ENCODE assay signal across 31 cellular contexts in the genomic region with DNA sequence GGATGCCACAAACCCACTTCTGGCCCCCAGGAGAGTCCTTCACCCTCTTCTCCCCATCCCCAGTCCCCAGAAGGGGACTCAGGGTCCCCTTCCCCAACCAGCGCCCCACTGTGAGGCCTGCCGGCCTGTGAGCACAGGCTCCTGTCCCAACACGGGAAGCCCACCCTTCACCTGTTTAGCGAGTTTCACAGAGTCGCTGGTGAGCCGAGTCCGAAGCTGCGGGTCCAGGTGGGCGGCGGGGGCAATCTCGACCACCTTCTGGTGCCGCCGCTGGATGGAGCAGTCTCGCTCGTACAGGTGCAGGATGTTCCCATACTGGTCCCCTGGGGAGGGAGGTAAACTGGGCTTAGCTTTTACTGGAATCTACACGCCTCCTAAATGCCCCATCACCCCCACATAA.
"Had no signal": no experiment of that assay in that cellular context is flagged by ENCODE, and none has a peak within 500 bp of the region (broad histone marks: within the 10 kb centered on the region; RNA-seq: fewer than 3 reads in every experiment).

No MANE protein-coding gene starts in this region.

- H3K9me3 ChIP-seq: ascending aorta had no signal

- H3K4me3 ChIP-seq: ascending aorta, cardiac muscle cell had no signal

- H3K4me1 ChIP-seq: ascending aorta had no signal

- FAIRE-seq: bronchial epithelial cell, TTC549 had no signal

- H3K27me3 ChIP-seq: ascending aorta, cardiac muscle cell had no signal

- H3K36me3 ChIP-seq: cardiac muscle cell had no signal

- H3K27ac ChIP-seq: ascending aorta, cardiac muscle cell, VCaP had no signal

- DNase-seq: activated B cell treated with CpG ODN at 0.5 μM for 24 hours; activated CD4-positive, alpha-beta memory T cell treated with anti-CD3 and anti-CD28 coated beads for 36 hours; activated CD4-positive, alpha-beta T cell treated with anti-CD3 and anti-CD28 coated beads for 4 hours; activated CD4-positive, alpha-beta T cell treated with anti-CD3 and anti-CD28 coated beads, Interleukin-2, amount 10 ng/mL, durations not matched to agents 24 days and 14 days; activated CD4-positive, alpha-beta T cell treated with anti-CD3 and anti-CD28 coated beads, Interleukin-2, amount 50 U/mL, for 1 hour; activated CD4-positive, alpha-beta T cell treated with anti-CD3 and anti-CD28 coated beads, Interleukin-2, amount 50 U/mL, for 4 hours; activated CD4-positive, CD25-positive, alpha-beta regulatory T cell treated with anti-CD3 and anti-CD28 coated beads, Interleukin-2, amount 50 U/mL, for 72 hours; activated CD8-positive, alpha-beta memory T cell treated with anti-CD3 and anti-CD28 coated beads, Interleukin-2, amount 50 U/mL, for 4 hours; activated CD8-positive, alpha-beta T cell treated with anti-CD3 and anti-CD28 coated beads for 36 hours; activated effector memory CD4-positive, alpha-beta T cell treated with anti-CD3 and anti-CD28 coated beads, Interleukin-2, amount 50 U/mL, for 16 hours; activated gamma-delta T cell treated with Interleukin-2 at 50 U/mL for 16 hours; activated naive CD4-positive, alpha-beta T cell; activated naive CD4-positive, alpha-beta T cell treated with anti-CD3 and anti-CD28 coated beads for 36 hours; activated naive CD8-positive, alpha-beta T cell treated with anti-CD3 and anti-CD28 coated beads, Interleukin-2, amount 10 ng/mL, durations not matched to agents 7 days and 5 days; activated naive CD8-positive, alpha-beta T cell treated with anti-CD3 and anti-CD28 coated beads, Interleukin-2, amount 50 U/mL, for 24 hours; activated T-cell treated with anti-CD3 and anti-CD28 coated beads for 4 hours; activated T-cell treated with anti-CD3 and anti-CD28 coated beads, Interleukin-2, amount 50 U/mL, for 1 hour; activated T-cell treated with anti-CD3 and anti-CD28 coated beads, Interleukin-2, amount 50 U/mL, for 4 hours; activated T-cell treated with anti-CD3 and anti-CD28 coated beads, Interleukin-2, amount 50 U/mL, for 72 hours; amygdala; anterior cingulate cortex; caudate nucleus; cerebellar nuclear complex; T-helper 1 cell; T-helper 2 cell; T-helper 9 cell had no signal
